1 cellular context compared by ENCODE assay signal in genomic region chrX:47217852-47218279, GRCh38.
TF ChIP-seq lines count a peak whose summit lies in the region.

No MANE protein-coding gene starts in this region.

TF ChIP-seq in HCT116, 20 proteins besides CTCF, POLR2A, EP300 and RAD21:
- TF ChIP-seq ZNF274 (IDR thresholded peaks at IDR 0.05; ENCODE audit: low read depth, low read length) (no peak), TCF7L2 (IDR thresholded peaks at IDR 0.05; ENCODE audit: borderline replicate concordance, extremely low read depth, insufficient read depth, insufficient read length) (peak; percentile 29), ELF1 (IDR thresholded peaks at IDR 0.05; ENCODE audit: borderline replicate concordance, low read depth) (no peak), SP1 (IDR thresholded peaks at IDR 0.05; ENCODE audit: low read depth) (no peak)
TF ChIP-seq in HCT116: peak in this region for 1.
